Comparison of ENCODE assay signal across 24 cellular contexts in genomic region chr17:71302721-71303549, GRCh38.
A peak's percentile ranks its signal among the peaks of the same experiment; 100 is the strongest.
DNase-seq lines count a peak whose midpoint lies in the region; ATAC-seq and TF ChIP-seq lines count a peak whose summit lies in the region.
"Had no signal": no experiment of that assay in that cellular context is flagged by ENCODE, and none has a peak within 500 bp of the region (broad histone marks: within the 10 kb centered on the region; RNA-seq: fewer than 3 reads in every experiment).

No MANE protein-coding gene starts in this region.

- no peak overlapping the region for H3K4me3 Mint-ChIP-seq in effector memory CD8-positive, alpha-beta T cell
- H3K4me3 Mint-ChIP-seq: CD8-positive, alpha-beta T cell had no signal

- DNase-seq in ELR (ENCODE audit: low read depth): peak; percentile 55
- DNase-seq in NCI-H1048 (lab: John Stamatoyannopoulos, UW): peak; percentile 71
- peak; percentile 64 for DNase-seq in epithelial cell of esophagus (ENCODE audit: low read depth)
- DNase-seq in renal cortical epithelial cell (ENCODE audit: low read depth): peak; percentile 17
- DNase-seq in upper lobe of left lung: no peak
- no peak for DNase-seq in effector memory CD8-positive, alpha-beta T cell
- no peak for DNase-seq in SKM-1 treated with dmso at 0.1 percent for 144 hours (lab: John Stamatoyannopoulos, UW; ENCODE audit: unreplicated experiment)
- DNase-seq in heart left ventricle: no peak
- DNase-seq: AML-193; C1 segment of cervical spinal cord; Calu3; CD8-positive, alpha-beta T cell; DMS153; GDM1; GOT3; KBM-7; NCI-H1105; NCI-H146; NCI-H2029 treated with DMSO at 0.1 percent for 48 hours; NCI-H226; NCI-H524; NCI-H82; Peyer's patch; SJCRH30 had no signal

- TF ChIP-seq EP300 in upper lobe of left lung (IDR thresholded peaks at IDR 0.05): no peak

- H3K27ac ChIP-seq in upper lobe of left lung: no peak overlapping the region
- H3K27ac ChIP-seq in heart left ventricle: no peak overlapping the region
- H3K27ac ChIP-seq: Peyer's patch, SJCRH30 had no signal

- H3K27me3 Mint-ChIP-seq in effector memory CD8-positive, alpha-beta T cell: no peaks in the 10 kb centered on the region

- TF ChIP-seq CTCF in epithelial cell of esophagus (IDR thresholded peaks at IDR 0.05; ENCODE audit: insufficient read depth, low read depth, low read length, missing control alignments) (no peak), upper lobe of left lung (IDR thresholded peaks at IDR 0.05) (no peak), heart left ventricle (IDR thresholded peaks at IDR 0.05) (no peak)

- intact Hi-C loops in heart left ventricle (cut with DNase I): loop anchor here in 1 of 10 donors (10.0 kb wide), 1 partner anchor 62 kb away; no protein-coding TSS in a partner anchor

- TF ChIP-seq POLR2A in upper lobe of left lung (IDR thresholded peaks at IDR 0.05) (no peak), heart left ventricle (IDR thresholded peaks at IDR 0.05) (no peak)

- H3K4me3 ChIP-seq in epithelial cell of esophagus (ENCODE audit: low read length) (no peak overlapping the region), upper lobe of left lung (no peak overlapping the region), heart left ventricle (no peak overlapping the region)
- H3K4me3 ChIP-seq: Peyer's patch, SJCRH30 had no signal

- H3K9me3 Mint-ChIP-seq in effector memory CD8-positive, alpha-beta T cell: peaks cover 8 to 34% of the 10 kb centered on the region in 2 donors

- H3K36me3 ChIP-seq in upper lobe of left lung (no peaks in the 10 kb centered on the region), heart left ventricle (no peaks in the 10 kb centered on the region)
- H3K36me3 ChIP-seq: Peyer's patch, SJCRH30 had no signal

- ATAC-seq in upper lobe of left lung (ENCODE audit: low FRiP score in 2 of 2): no peak
- ATAC-seq in effector memory CD8-positive, alpha-beta T cell (replicated peaks): no peak
- ATAC-seq in heart left ventricle: no peak
- ATAC-seq: CD8-positive, alpha-beta T cell had no signal

- 82 to 84% methylated on average over 9 of the region's 9 CpGs for WGBS in upper lobe of left lung, 2 donors
- WGBS in heart left ventricle, 4 donors: 79 to 85% (median 81%) methylated on average over 9 of the region's 9 CpGs

- H3K9me3 ChIP-seq in upper lobe of left lung (peaks cover 0 to 6% (median 1%) of the 10 kb centered on the region in 4 donors), heart left ventricle (peaks cover 0 to 12% (median 1%) of the 10 kb centered on the region in 12 donors)
- H3K9me3 ChIP-seq: Peyer's patch, SJCRH30 had no signal

- H3K4me1 ChIP-seq in upper lobe of left lung: no peaks in the 10 kb centered on the region
- no peaks in the 10 kb centered on the region for H3K4me1 ChIP-seq in heart left ventricle
- H3K4me1 ChIP-seq: Peyer's patch, SJCRH30 had no signal

- H3K27me3 ChIP-seq in upper lobe of left lung (no peaks in the 10 kb centered on the region), heart left ventricle (no peaks in the 10 kb centered on the region)
- H3K27me3 ChIP-seq: Peyer's patch had no signal

- no peak overlapping the region for H3K27ac Mint-ChIP-seq in effector memory CD8-positive, alpha-beta T cell
- H3K27ac Mint-ChIP-seq: CD8-positive, alpha-beta T cell had no signal

- no peaks in the 10 kb centered on the region for H3K4me1 Mint-ChIP-seq in effector memory CD8-positive, alpha-beta T cell (ENCODE audit: low read depth in 2 of 2)

- H3K36me3 Mint-ChIP-seq in effector memory CD8-positive, alpha-beta T cell (ENCODE audit: insufficient read depth): no peaks in the 10 kb centered on the region
- H3K36me3 Mint-ChIP-seq: CD8-positive, alpha-beta T cell had no signal

Comparison
In these comparisons a context has a peak if more than half of its experiments do, and no peak if none do; other contexts are left out.
1. DNase-seq: peak in ELR (single experiment), NCI-H1048 (single experiment), epithelial cell of esophagus (single experiment) and renal cortical epithelial cell (single experiment); none in upper lobe of left lung (0 of 2), effector memory CD8-positive, alpha-beta T cell (0 of 3), SKM-1 treated with dmso at 0.1 percent for 144 hours (single experiment) and heart left ventricle (0 of 5).